In genomic region chr1:62185677-62186076, GRCh38 we compare ENCODE assay signal across 18 cellular contexts. TPM values are rescaled to one million over a fixed set of nuclear protein-coding genes. Genes with fewer than 3 reads are reported as not detected.
DNase-seq lines count a peak whose midpoint lies in the region; ATAC-seq and TF ChIP-seq lines count a peak whose summit lies in the region.
"Had no signal": no experiment of that assay in that cellular context is flagged by ENCODE, and none has a peak within 500 bp of the region (broad histone marks: within the 10 kb centered on the region; RNA-seq: fewer than 3 reads in every experiment).

No MANE protein-coding gene starts in this region.

- no peaks in the 10 kb centered on the region for H3K9me3 Mint-ChIP-seq in H9
- H3K9me3 Mint-ChIP-seq: CD4-positive, alpha-beta memory T cell; GM23338 had no signal

- no peaks in the 10 kb centered on the region for H3K79me2 ChIP-seq in H9 (ENCODE audit: insufficient read depth, low read length)

- H4K5ac ChIP-seq in H9 (ENCODE audit: insufficient read length, low read depth, low read length): no peak overlapping the region

- no peak overlapping the region for H3K23ac ChIP-seq in H9 (ENCODE audit: insufficient read length, low read depth, low read length)

- no peak overlapping the region for H3K4me2 ChIP-seq in H9 (ENCODE audit: insufficient read depth, insufficient read length, low read length)
- H3K4me2 ChIP-seq: GM23338 had no signal

- H3T11ph ChIP-seq in H9 (ENCODE audit: low read length): no peak overlapping the region

- H3K18ac ChIP-seq in H9 (ENCODE audit: insufficient read length, low read depth, low read length): no peak overlapping the region

- no peak overlapping the region for H2AK5ac ChIP-seq in H9 (ENCODE audit: insufficient read length, low read length)

- H3K27me3 ChIP-seq in H9 (ENCODE audit: insufficient read depth, low read length): no peaks in the 10 kb centered on the region
- H3K27me3 ChIP-seq in WERI-Rb-1 (ENCODE audit: insufficient read depth, low read depth, severe bottlenecking): no peaks in the 10 kb centered on the region

- peaks cover 39 to 40% of the 10 kb centered on the region in 2 experiments for H3K4me1 Mint-ChIP-seq in H9
- H3K4me1 Mint-ChIP-seq: CD4-positive, alpha-beta memory T cell had no signal

- no peak overlapping the region for H4K8ac ChIP-seq in H9 (replicated peaks; ENCODE audit: insufficient read length, low read depth, low read length)

- no peak overlapping the region for H3K27ac Mint-ChIP-seq in H9
- H3K27ac Mint-ChIP-seq: CD4-positive, alpha-beta memory T cell; GM23338 had no signal

- H4K20me1 ChIP-seq in H9 (ENCODE audit: control insufficient read depth, insufficient read depth, insufficient read length): no peaks in the 10 kb centered on the region

- TF ChIP-seq CTCF in H9 (conservative IDR thresholded peaks at IDR 0.05) (no peak), WERI-Rb-1 (IDR thresholded peaks at IDR 0.05; ENCODE audit: low read depth, low read length) (no peak)

- no peak overlapping the region for H2BK20ac ChIP-seq in H9 (ENCODE audit: low read depth, low read length, poor library complexity, severe bottlenecking)

- no peak overlapping the region for H3K9ac ChIP-seq in H9 (ENCODE audit: extremely low read depth, insufficient read length, low read length)

- peak; percentile 31 for ATAC-seq in left lobe of liver
- ATAC-seq: GM12878, GM23338 had no signal

- H3K14ac ChIP-seq in H9 (ENCODE audit: insufficient read depth, low read length): no peak overlapping the region

- H2BK12ac ChIP-seq in H9 (ENCODE audit: insufficient read length, low read depth, low read length): no peak overlapping the region

- no peak overlapping the region for H2AFZ ChIP-seq in H9 (ENCODE audit: low read length)
- H2AFZ ChIP-seq: GM23338 had no signal

- H3K4me3 ChIP-seq in WERI-Rb-1 (ENCODE audit: low read depth, low read length): no peak overlapping the region
- H3K4me3 ChIP-seq: GM12878, GM23338 had no signal

- H3K4ac ChIP-seq in H9 (ENCODE audit: low read depth, low read length): no peak overlapping the region

- H3K36me3 Mint-ChIP-seq in H9 (ENCODE audit: insufficient read depth in 1 of 3, low read depth in 3 of 3): no peaks in the 10 kb centered on the region; a peak in 2 of 7 replicates
- H3K36me3 Mint-ChIP-seq: CD4-positive, alpha-beta memory T cell had no signal

- H3K9me3 ChIP-seq in H9 (ENCODE audit: control insufficient read depth, low read depth, low read length): no peaks in the 10 kb centered on the region
- H3K9me3 ChIP-seq in WERI-Rb-1 (ENCODE audit: severe bottlenecking): peaks cover 2% of the 10 kb centered on the region

- no peak overlapping the region for H4K91ac ChIP-seq in H9 (ENCODE audit: insufficient read length, low read depth, low read length)

- H3K4me3 Mint-ChIP-seq in H9: no peak overlapping the region
- H3K4me3 Mint-ChIP-seq: CD4-positive, alpha-beta memory T cell; GM23338 had no signal

- no peaks in the 10 kb centered on the region for H3K27me3 Mint-ChIP-seq in H9 (ENCODE audit: low read depth)

- WGBS in H9 (ENCODE audit: extremely low coverage, insufficient read length, low lambda C conversion rate): no CpG with 5 or more reads among the region's 3 CpGs

- no peaks in the 10 kb centered on the region for H3K79me1 ChIP-seq in H9 (ENCODE audit: insufficient read depth, low read depth, low read length, poor library complexity, severe bottlenecking)

- no peak overlapping the region for H2BK5ac ChIP-seq in H9 (ENCODE audit: insufficient read length, low read length)

- H3K36me3 ChIP-seq in WERI-Rb-1: no peaks in the 10 kb centered on the region

- H3K4me1 ChIP-seq in H9 (ENCODE audit: insufficient read depth, low read length): peaks cover 2% of the 10 kb centered on the region; the same call in 1 of the 2 replicates

- H2BK15ac ChIP-seq in H9 (ENCODE audit: low read depth, low read length): no peak overlapping the region

- H3K27ac ChIP-seq in H9 (ENCODE audit: insufficient read length, low read depth, low read length): no peak overlapping the region
- H3K27ac ChIP-seq in WERI-Rb-1: peak overlapping the region; percentile 98; the same call in 1 of the 2 replicates

- no peak overlapping the region for H2BK120ac ChIP-seq in H9 (ENCODE audit: low read depth, low read length, poor library complexity, severe bottlenecking)

- DNase-seq in H9: peak; percentile 3
- DNase-seq in WERI-Rb-1: no peak
- DNase-seq in left lobe of liver (ENCODE audit: low spot score): no peak
- no peak for DNase-seq in foreskin melanocyte
- no peak for DNase-seq in iPS-NIHi7 (ENCODE audit: extremely low spot score)
- no peak for DNase-seq in NCI-H524 treated with DMSO at 0.1 percent for 48 hours (lab: John Stamatoyannopoulos, UW)
- DNase-seq: C1 segment of cervical spinal cord; Calu3; CD4-positive, alpha-beta memory T cell; COR-L47; DMS79; EL; GDM1; HCEC 1CT had no signal

- H3K23me2 ChIP-seq in H9 (ENCODE audit: insufficient read length, low read depth, low read length, poor library complexity, severe bottlenecking): no peaks in the 10 kb centered on the region

- no peak overlapping the region for H3K56ac ChIP-seq in H9 (ENCODE audit: insufficient read length, low read depth, low read length)

RNA-seq across cellular contexts. Expression of gene L1TD1, which starts 9.0 kb away (rescaled TPM):
- 422 and 423 TPM in 2 replicates for total RNA-seq in H9 (2021)
- 0.38 TPM for total RNA-seq in left lobe of liver
- total RNA-seq: A172; A673; Calu3; CD4-positive, alpha-beta memory T cell had no signal

Comparison
In these comparisons a context has a peak if more than half of its experiments do, and no peak if none do; other contexts are left out.
1. RNA of gene L1TD1, which starts 9.0 kb away (total RNA-seq): 422 to 423 TPM in H9; 0.38 TPM in left lobe of liver (single experiment); every median in the first group is over 100 times any median in the second.